In the genomic region with DNA sequence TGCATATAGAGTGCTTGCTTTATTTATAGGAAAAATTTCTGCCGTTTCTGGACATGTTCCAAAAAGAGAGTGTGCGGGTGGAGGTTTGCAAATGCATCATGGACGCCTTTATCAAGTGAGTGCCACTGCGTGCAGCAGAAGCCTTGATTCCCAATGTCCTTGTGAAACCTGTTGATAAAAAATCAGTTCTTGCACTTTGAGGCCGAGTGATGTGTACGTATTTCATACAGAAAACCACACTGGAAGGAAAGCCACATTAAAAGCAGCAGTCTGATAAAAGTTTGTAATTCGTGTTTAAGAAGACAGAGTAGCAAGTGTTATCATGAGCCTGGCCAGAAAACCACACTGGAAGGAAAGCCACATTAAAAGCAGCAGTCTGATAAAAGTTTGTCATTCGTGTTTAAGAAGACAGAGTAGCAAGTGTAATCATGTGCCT, we compare ENCODE assay signal across 26 cellular contexts.
A peak's percentile ranks its signal among the peaks of the same experiment; 100 is the strongest.
DNase-seq lines count a peak whose midpoint lies in the region; ATAC-seq and TF ChIP-seq lines count a peak whose summit lies in the region.
"Had no signal": no experiment of that assay in that cellular context is flagged by ENCODE, and none has a peak within 500 bp of the region (broad histone marks: within the 10 kb centered on the region; RNA-seq: fewer than 3 reads in every experiment).

No MANE protein-coding gene starts in this region.

- CTCF ChIA-PET in activated CD8-positive, alpha-beta T cell treated with anti-CD3 and anti-CD28 coated beads, Interleukin-2, amount 10 ng/mL, durations not matched to agents 7 days and 5 days (lab: Charles Lee) = interaction anchor here (0.8 to 1.1 kb wide), 3 partner anchors 13 to 267 kb away, joined by 3 to 4 read pairs (median 3); no protein-coding TSS in a partner anchor

- no peaks in the 10 kb centered on the region for H3K79me2 ChIP-seq in DND-41 (ENCODE audit: insufficient read depth, low read length)

- H3K4me3 Mint-ChIP-seq in activated CD4-positive, alpha-beta T cell treated with anti-CD3 and anti-CD28 coated beads, Interleukin-2, amount 10 ng/mL, durations not matched to agents 24 days and 14 days = no peak overlapping the region
- no peak overlapping the region for H3K4me3 Mint-ChIP-seq in activated CD8-positive, alpha-beta T cell treated with anti-CD3 and anti-CD28 coated beads, Interleukin-2, amount 10 ng/mL, durations not matched to agents 7 days and 5 days
- H3K4me3 Mint-ChIP-seq in HFFc6 = no peak overlapping the region
- H3K4me3 Mint-ChIP-seq: dendritic cell treated with granulocyte-macrophage colony-stimulating factor and Interleukin-4, amounts not matched to agents 40 ng/mL and 50 ng/mL, for 4 days; GM23338; natural killer cell; stimulated activated naive B cell treated with anti-CD40 and anti-IgM and Interleukin-4, amounts not matched to agents 10 μg/mL and 1 μg/mL and 100 μg/mL, for 72 hours had no signal

- no peaks in the 10 kb centered on the region for H3K27me3 Mint-ChIP-seq in activated CD4-positive, alpha-beta T cell treated with anti-CD3 and anti-CD28 coated beads, Interleukin-2, amount 10 ng/mL, durations not matched to agents 24 days and 14 days
- H3K27me3 Mint-ChIP-seq in activated CD8-positive, alpha-beta T cell treated with anti-CD3 and anti-CD28 coated beads, Interleukin-2, amount 10 ng/mL, durations not matched to agents 7 days and 5 days (ENCODE audit: low read depth) = no peaks in the 10 kb centered on the region
- no peaks in the 10 kb centered on the region for H3K27me3 Mint-ChIP-seq in HFFc6 (ENCODE audit: insufficient read depth)
- H3K27me3 Mint-ChIP-seq: dendritic cell treated with granulocyte-macrophage colony-stimulating factor and Interleukin-4, amounts not matched to agents 40 ng/mL and 50 ng/mL, for 4 days; stimulated activated naive B cell treated with anti-CD40 and anti-IgM and Interleukin-4, amounts not matched to agents 10 μg/mL and 1 μg/mL and 100 μg/mL, for 72 hours had no signal

- peaks cover 47% of the 10 kb centered on the region for H3K36me3 ChIP-seq in DND-41 (ENCODE audit: insufficient read depth, low read length)

- H3K9ac ChIP-seq in DND-41 (ENCODE audit: low read depth, low read length) = no peak overlapping the region
- H3K9ac ChIP-seq: KMS-11 had no signal

- H3K27ac Mint-ChIP-seq in activated CD4-positive, alpha-beta T cell treated with anti-CD3 and anti-CD28 coated beads, Interleukin-2, amount 10 ng/mL, durations not matched to agents 24 days and 14 days = no peak overlapping the region
- H3K27ac Mint-ChIP-seq in activated CD8-positive, alpha-beta T cell treated with anti-CD3 and anti-CD28 coated beads, Interleukin-2, amount 10 ng/mL, durations not matched to agents 7 days and 5 days = no peak overlapping the region
- no peak overlapping the region for H3K27ac Mint-ChIP-seq in HFFc6
- H3K27ac Mint-ChIP-seq: activated T-helper 2 cell treated with anti-CD3 and anti-CD28 coated beads, Interferon-gamma antibody, Interleukin-2, Interleukin-4, amounts not matched to agents 10 μg/mL and 5 μg/mL and 100 μg/mL, durations not matched to agents 14 hours and 24 hours and 36 hours; dendritic cell treated with granulocyte-macrophage colony-stimulating factor and Interleukin-4, amounts not matched to agents 40 ng/mL and 50 ng/mL, for 4 days; GM23338; stimulated activated naive B cell treated with anti-CD40 and anti-IgM and Interleukin-4, amounts not matched to agents 10 μg/mL and 1 μg/mL and 100 μg/mL, for 72 hours had no signal

- DNase-seq in activated CD4-positive, alpha-beta T cell treated with anti-CD3 and anti-CD28 coated beads, Interleukin-2, amount 10 ng/mL, durations not matched to agents 24 days and 14 days = peak; percentile 58
- DNase-seq in activated CD4-positive, alpha-beta T cell treated with anti-CD3 and anti-CD28 coated beads for 4 hours = no peak
- peak; percentile 27 for DNase-seq in DND-41
- peak; percentile 48 for DNase-seq in activated CD8-positive, alpha-beta T cell treated with anti-CD3 and anti-CD28 coated beads, Interleukin-2, amount 10 ng/mL, durations not matched to agents 7 days and 5 days
- no peak for DNase-seq in left ventricle myocardium superior
- no peak for DNase-seq in stimulated activated CD4-positive, alpha-beta T cell treated with anti-CD3 and anti-CD28 coated beads, Interleukin-2, amount 100 ng/mL, for 48 hours
- DNase-seq in HFFc6 = no peak
- DNase-seq: 8988T; activated CD4-positive, alpha-beta T cell treated with anti-CD3 and anti-CD28 coated beads, Interleukin-2, amount 50 U/mL, for 48 hours; C1 segment of cervical spinal cord; mammary epithelial cell; natural killer cell; NCI-H1092 treated with DMSO at 0.1 percent for 48 hours; NCI-H2081 treated with DMSO at 0.1 percent for 48 hours; NCI-H524; posterior cingulate gyrus; SHP77; small intestine; stimulated activated naive B cell treated with anti-CD40 and anti-IgM and Interleukin-4, amounts not matched to agents 10 μg/mL and 1 μg/mL and 100 μg/mL, for 72 hours; T1000 had no signal

- intact Hi-C loops in activated CD4-positive, alpha-beta T cell treated with anti-CD3 and anti-CD28 coated beads, Interleukin-2, amount 10 ng/mL, durations not matched to agents 24 days and 14 days (cut with micrococcal nuclease) = no loop called here
- intact Hi-C loops in left ventricle myocardium superior (cut with micrococcal nuclease) = no loop called here

- H3K9me3 ChIP-seq in DND-41 (ENCODE audit: insufficient read depth, low read length, severe bottlenecking) = no peaks in the 10 kb centered on the region

- POLR2A ChIA-PET in activated CD8-positive, alpha-beta T cell treated with anti-CD3 and anti-CD28 coated beads, Interleukin-2, amount 10 ng/mL, durations not matched to agents 7 days and 5 days (lab: Charles Lee) = no interaction called here

- peaks cover 26% of the 10 kb centered on the region for H3K36me3 Mint-ChIP-seq in activated CD4-positive, alpha-beta T cell treated with anti-CD3 and anti-CD28 coated beads, Interleukin-2, amount 10 ng/mL, durations not matched to agents 24 days and 14 days (ENCODE audit: low read depth)
- H3K36me3 Mint-ChIP-seq in activated CD8-positive, alpha-beta T cell treated with anti-CD3 and anti-CD28 coated beads, Interleukin-2, amount 10 ng/mL, durations not matched to agents 7 days and 5 days (ENCODE audit: low read depth) = peaks cover 22% of the 10 kb centered on the region
- peaks cover 16% of the 10 kb centered on the region; the same call in 1 of the 2 replicates for H3K36me3 Mint-ChIP-seq in HFFc6 (ENCODE audit: low read depth)

- no peak overlapping the region for H3K4me3 ChIP-seq in DND-41 (ENCODE audit: low read depth in 1 of 2, low read length in 2 of 2)
- H3K4me3 ChIP-seq: GM23338 had no signal

- H3K27ac ChIP-seq in DND-41 (ENCODE audit: low read length) = no peak overlapping the region
- H3K27ac ChIP-seq: epithelial cell of prostate, KMS-11 had no signal

- ATAC-seq in DND-41 (ENCODE audit: insufficient read depth, low read depth) (peak; percentile 86), left ventricle myocardium superior (peak; percentile 38), HG02571 (IDR thresholded peaks at IDR 0.05; ENCODE audit: unreplicated experiment) (no peak)
- peak; percentile 87 for ATAC-seq in activated CD8-positive, alpha-beta T cell treated with anti-CD3 and anti-CD28 coated beads, Interleukin-2, amount 10 ng/mL, durations not matched to agents 7 days and 5 days
- ATAC-seq: GM23338; natural killer cell; stimulated activated naive B cell treated with anti-CD40 and anti-IgM and Interleukin-4, amounts not matched to agents 10 μg/mL and 1 μg/mL and 100 μg/mL, for 72 hours had no signal

- H3K4me1 ChIP-seq in DND-41 (ENCODE audit: insufficient read depth, low read length) = no peaks in the 10 kb centered on the region

- H3K9me3 Mint-ChIP-seq in activated CD4-positive, alpha-beta T cell treated with anti-CD3 and anti-CD28 coated beads, Interleukin-2, amount 10 ng/mL, durations not matched to agents 24 days and 14 days = no peaks in the 10 kb centered on the region
- H3K9me3 Mint-ChIP-seq in activated CD8-positive, alpha-beta T cell treated with anti-CD3 and anti-CD28 coated beads, Interleukin-2, amount 10 ng/mL, durations not matched to agents 7 days and 5 days (ENCODE audit: insufficient read depth) = no peaks in the 10 kb centered on the region
- H3K9me3 Mint-ChIP-seq in HFFc6 = no peaks in the 10 kb centered on the region
- H3K9me3 Mint-ChIP-seq: activated T-helper 2 cell treated with anti-CD3 and anti-CD28 coated beads, Interferon-gamma antibody, Interleukin-2, Interleukin-4, amounts not matched to agents 10 μg/mL and 5 μg/mL and 100 μg/mL, durations not matched to agents 14 hours and 24 hours and 36 hours; dendritic cell treated with granulocyte-macrophage colony-stimulating factor and Interleukin-4, amounts not matched to agents 40 ng/mL and 50 ng/mL, for 4 days; GM23338; natural killer cell; stimulated activated naive B cell treated with anti-CD40 and anti-IgM and Interleukin-4, amounts not matched to agents 10 μg/mL and 1 μg/mL and 100 μg/mL, for 72 hours had no signal

- peaks cover 2% of the 10 kb centered on the region; the same call in 1 of the 2 replicates for H4K20me1 ChIP-seq in DND-41 (ENCODE audit: insufficient read depth, low read length)

- H2AFZ ChIP-seq in DND-41 (ENCODE audit: low read depth, low read length) = no peak overlapping the region
- H2AFZ ChIP-seq: GM23338 had no signal

- TF ChIP-seq CTCF in DND-41 (IDR thresholded peaks at IDR 0.05; ENCODE audit: borderline replicate concordance, extremely low read depth, low read length, poor library complexity, severe bottlenecking) = no peak
- TF ChIP-seq CTCF in HFFc6 (IDR thresholded peaks at IDR 0.05) = no peak

- H3K27me3 ChIP-seq in DND-41 (ENCODE audit: insufficient read depth, low read length, poor library complexity) = no peaks in the 10 kb centered on the region

- H3K4me2 ChIP-seq in DND-41 (ENCODE audit: insufficient read depth, low read length) = no peak overlapping the region
- H3K4me2 ChIP-seq: GM23338, KMS-11 had no signal

- peaks cover 10% of the 10 kb centered on the region for H3K4me1 Mint-ChIP-seq in activated CD4-positive, alpha-beta T cell treated with anti-CD3 and anti-CD28 coated beads, Interleukin-2, amount 10 ng/mL, durations not matched to agents 24 days and 14 days
- H3K4me1 Mint-ChIP-seq in activated CD8-positive, alpha-beta T cell treated with anti-CD3 and anti-CD28 coated beads, Interleukin-2, amount 10 ng/mL, durations not matched to agents 7 days and 5 days (ENCODE audit: low read depth) = peaks cover 12% of the 10 kb centered on the region
- no peaks in the 10 kb centered on the region for H3K4me1 Mint-ChIP-seq in HFFc6 (ENCODE audit: low read depth)
- H3K4me1 Mint-ChIP-seq: GM23338; natural killer cell; stimulated activated naive B cell treated with anti-CD40 and anti-IgM and Interleukin-4, amounts not matched to agents 10 μg/mL and 1 μg/mL and 100 μg/mL, for 72 hours had no signal

Comparison
In these comparisons a context has a peak if more than half of its experiments do, and no peak if none do; other contexts are left out.
1. DNase-seq: peak in activated CD4-positive, alpha-beta T cell treated with anti-CD3 and anti-CD28 coated beads, Interleukin-2, amount 10 ng/mL, durations not matched to agents 24 days and 14 days (single experiment), DND-41 (single experiment) and activated CD8-positive, alpha-beta T cell treated with anti-CD3 and anti-CD28 coated beads, Interleukin-2, amount 10 ng/mL, durations not matched to agents 7 days and 5 days (single experiment); none in activated CD4-positive, alpha-beta T cell treated with anti-CD3 and anti-CD28 coated beads for 4 hours (0 of 2), left ventricle myocardium superior (single experiment), stimulated activated CD4-positive, alpha-beta T cell treated with anti-CD3 and anti-CD28 coated beads, Interleukin-2, amount 100 ng/mL, for 48 hours (0 of 2) and HFFc6 (single experiment).